In the genomic region with DNA sequence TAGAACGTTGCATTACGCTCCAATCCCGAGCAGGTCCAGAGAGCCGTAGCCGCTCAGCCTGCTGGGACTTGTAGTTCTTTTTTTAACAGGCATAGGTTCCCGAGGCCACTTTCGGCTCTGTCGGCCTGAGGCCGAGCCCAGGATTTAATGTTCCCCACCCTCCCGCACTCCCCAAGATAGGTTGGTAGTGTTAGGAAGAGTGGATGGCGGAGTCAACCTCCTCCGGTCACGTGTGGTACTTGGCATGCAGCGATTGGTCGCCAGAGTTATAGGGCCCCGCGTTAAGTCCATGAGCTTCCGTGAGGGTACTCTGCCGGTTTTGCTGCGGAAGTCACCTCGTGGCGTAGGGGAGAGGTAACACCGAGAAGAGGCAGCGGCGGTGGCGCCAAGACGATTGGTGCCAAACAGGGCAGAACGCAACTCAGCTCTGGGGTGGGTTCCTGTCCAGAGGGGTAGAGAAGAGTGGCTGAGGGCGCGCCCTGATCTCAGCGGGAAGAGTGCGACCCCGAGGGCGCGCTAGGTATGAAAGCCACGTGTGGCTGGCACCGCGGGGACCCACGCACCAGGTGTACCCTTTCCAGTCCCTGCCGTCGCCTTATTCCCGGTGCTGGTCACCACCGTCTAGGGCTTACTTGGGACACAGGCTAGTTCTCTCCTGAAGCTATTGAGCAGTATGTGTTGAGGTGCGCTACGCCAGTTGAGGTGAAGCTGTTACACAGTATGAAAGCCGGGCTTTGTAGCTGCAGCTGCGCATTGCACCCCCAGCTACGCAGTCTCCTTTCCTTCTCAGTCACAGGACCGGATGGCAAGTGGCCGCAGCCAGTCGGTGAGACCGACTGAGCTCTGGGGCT, we compare ENCODE assay signal across 8 cellular contexts.
DNase-seq lines count a peak whose midpoint lies in the region; ATAC-seq and TF ChIP-seq lines count a peak whose summit lies in the region.

No MANE protein-coding gene starts in this region.

- no peak for TF ChIP-seq CTCF in fibroblast of pulmonary artery (IDR thresholded peaks at IDR 0.05; ENCODE audit: low read length, missing control alignments)

- peak; percentile 92 for DNase-seq in GM03348 (ENCODE audit: low spot score)
- DNase-seq in fibroblast of pulmonary artery (ENCODE audit: low read depth), result peak; percentile 97
- DNase-seq in stimulated activated CD4-positive, alpha-beta T cell treated with anti-CD3 and anti-CD28 coated beads, Interleukin-12 subunit alpha, Interleukin-12 subunit beta, amount 100 ng/mL, for 4 hours, result peak; percentile 69
- DNase-seq in NCI-H2081 treated with DMSO at 0.1 percent for 48 hours (lab: John Stamatoyannopoulos, UW), result no peak
- DNase-seq in SW480 (ENCODE audit: low spot score), result no peak

- peak; percentile 52 for ATAC-seq in HG03469 (IDR thresholded peaks at IDR 0.05; ENCODE audit: unreplicated experiment)
- peak; percentile 90 to 91 for ATAC-seq in activated CD4-positive, CD25-positive, alpha-beta regulatory T cell treated with anti-CD3 and anti-CD28 coated beads, Interleukin-2, amount 50 U/mL, for 24 hours
- ATAC-seq in HG03025 (IDR thresholded peaks at IDR 0.05; ENCODE audit: low FRiP score, unreplicated experiment), result no peak

- peak overlapping the region; percentile 78 for H3K4me3 ChIP-seq in fibroblast of pulmonary artery (replicated peaks; ENCODE audit: low read depth, low read length)

Comparison
In these comparisons a context has a peak if more than half of its experiments do, and no peak if none do; other contexts are left out.
1. DNase-seq: peak in GM03348 (single experiment), fibroblast of pulmonary artery (single experiment) and stimulated activated CD4-positive, alpha-beta T cell treated with anti-CD3 and anti-CD28 coated beads, Interleukin-12 subunit alpha, Interleukin-12 subunit beta, amount 100 ng/mL, for 4 hours (single experiment); none in NCI-H2081 treated with DMSO at 0.1 percent for 48 hours (single experiment) and SW480 (single experiment).